In genomic region chr6:159852877-159853276, GRCh38 we compare ENCODE assay signal across 9 cellular contexts. TPM values are rescaled to one million over a fixed set of nuclear protein-coding genes. Genes with fewer than 3 reads are reported as not detected.
DNase-seq lines count a peak whose midpoint lies in the region; FAIRE-seq and TF ChIP-seq lines count a peak whose summit lies in the region.
"Had no signal": no experiment of that assay in that cellular context is flagged by ENCODE, and none has a peak within 500 bp of the region (broad histone marks: within the 10 kb centered on the region; RNA-seq: fewer than 3 reads in every experiment).

No MANE protein-coding gene starts in this region.

- WGBS in lower leg skin, 2 donors, result 26 to 40% methylated on average over 6 of the region's 6 CpGs

- H3K4me3 ChIP-seq in AG09309 (ENCODE audit: control insufficient read depth, low read depth, low read length), result no peak overlapping the region
- no peak overlapping the region for H3K4me3 ChIP-seq in left ventricle myocardium inferior
- no peak overlapping the region for H3K4me3 ChIP-seq in lower leg skin (ENCODE audit: low read depth, poor library complexity, severe bottlenecking)

- peaks cover 22% of the 10 kb centered on the region for H3K9me3 ChIP-seq in left ventricle myocardium inferior (replicated peaks)

- no peak overlapping the region for H3K27ac ChIP-seq in left ventricle myocardium inferior (replicated peaks)

- FAIRE-seq in GM12891 (lab: Jason Lieb, UNC), result no peak

- DNase-seq in AG09309 (ENCODE audit: low read depth) (no peak), GM03348 (ENCODE audit: low spot score) (peak; percentile 42), RKO (ENCODE audit: low spot score) (peak; percentile 27), left ventricle myocardium inferior (no peak), lower leg skin (ENCODE audit: low spot score in 2 of 2) (no peak), NCI-H2081 (lab: John Stamatoyannopoulos, UW) (no peak), GM12891 (ENCODE audit: insufficient read length, low spot score) (no peak), activated gamma-delta T cell (lab: John Stamatoyannopoulos, UW) (no peak)
- DNase-seq: substantia nigra had no signal

- TF ChIP-seq POLR2A in lower leg skin (IDR thresholded peaks at IDR 0.05), result no peak
- no peak for TF ChIP-seq POLR2A in GM12891 (IDR thresholded peaks at IDR 0.05; ENCODE audit: low read depth, low read length)

- no peaks in the 10 kb centered on the region for H3K27me3 ChIP-seq in left ventricle myocardium inferior (ENCODE audit: low read depth)

- intact Hi-C loops in left ventricle myocardium inferior (cut with micrococcal nuclease), result no loop called here
- intact Hi-C loops in lower leg skin (cut with DNase I; ENCODE audit: low total_unique reads), result no loop called here

- no peaks in the 10 kb centered on the region for H3K4me1 ChIP-seq in left ventricle myocardium inferior

- H3K36me3 ChIP-seq in left ventricle myocardium inferior, result no peaks in the 10 kb centered on the region

- TF ChIP-seq CTCF in AG09309 (IDR thresholded peaks at IDR 0.05; ENCODE audit: control insufficient read depth, insufficient read depth, low read depth, low read length, missing control alignments), result peak; percentile 47
- TF ChIP-seq CTCF in left ventricle myocardium inferior (IDR thresholded peaks at IDR 0.05; ENCODE audit: borderline replicate concordance), result peak; percentile 21
- no peak for TF ChIP-seq CTCF in lower leg skin (IDR thresholded peaks at IDR 0.05)

TF ChIP-seq in GM12891, 5 proteins besides CTCF, POLR2A, EP300 and RAD21:
- no peak for TF ChIP-seq POU2F2 (IDR thresholded peaks at IDR 0.05; ENCODE audit: low read depth, low read length)
- no peak for TF ChIP-seq PAX5 (IDR thresholded peaks at IDR 0.05; ENCODE audit: insufficient read depth, low read length, severe bottlenecking)
- TF ChIP-seq SPI1 (IDR thresholded peaks at IDR 0.05; ENCODE audit: low read depth, low read length), result no peak
- no peak for TF ChIP-seq POLR2AphosphoS5 (IDR thresholded peaks at IDR 0.05; ENCODE audit: low read depth, low read length)
- no peak for TF ChIP-seq TAF1 (IDR thresholded peaks at IDR 0.05; ENCODE audit: low read depth, low read length)

RNA-seq across cellular contexts. Expression of gene MAS1, which starts 37.9 kb away (rescaled TPM):
- total RNA-seq in left ventricle myocardium inferior (not detected), lower leg skin (under 1 TPM in 1 of 4 donors, not detected in 3; 0.05 TPM)
- not detected for polyA plus RNA-seq in GM12891 (2012; ENCODE audit: low read depth, missing spikeins)

RNA-seq across cellular contexts. Expression of gene PNLDC1, which starts 52.8 kb away (rescaled TPM):
- total RNA-seq in left ventricle myocardium inferior (0.33 TPM), lower leg skin (1 to 10 TPM in 2 of 4 donors, under 1 TPM in 2; 0.51 to 2.5 (median 1.0) TPM)
- 0.06 TPM for polyA plus RNA-seq in GM12891 (2012; ENCODE audit: low read depth, missing spikeins)

Comparison
In these comparisons a context has a peak if more than half of its experiments do, and no peak if none do; other contexts are left out.
1. DNase-seq: peak in GM03348 (single experiment) and RKO (single experiment); none in AG09309 (single experiment), left ventricle myocardium inferior (single experiment), lower leg skin (0 of 2), NCI-H2081 (0 of 2), GM12891 (single experiment) and activated gamma-delta T cell (single experiment).
2. CTCF ChIP-seq: peak in AG09309 (single experiment) and left ventricle myocardium inferior (single experiment); none in lower leg skin (0 of 3).